23 cellular contexts compared by ENCODE assay signal in the genomic region with DNA sequence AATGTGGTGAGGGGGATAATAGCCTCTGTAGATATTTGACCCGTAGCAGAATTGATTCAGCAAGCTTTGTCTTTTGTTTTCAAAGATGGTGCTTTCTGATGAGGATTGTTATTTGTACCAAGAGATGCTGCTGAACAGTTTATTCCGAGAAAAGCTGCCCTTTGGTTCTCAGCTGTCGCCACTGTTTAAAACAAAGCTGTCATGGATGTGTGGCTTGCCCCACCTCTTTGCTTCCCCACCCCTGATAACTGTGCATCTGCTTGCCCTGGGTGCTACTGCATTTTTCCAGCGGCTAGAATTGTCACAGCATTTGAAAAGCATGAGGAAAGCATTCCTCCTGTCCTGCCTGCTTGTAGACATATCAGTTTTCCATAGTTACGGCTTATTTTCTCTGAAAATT.
A peak's percentile ranks its signal among the peaks of the same experiment; 100 is the strongest.
DNase-seq lines count a peak whose midpoint lies in the region; ATAC-seq lines count a peak whose summit lies in the region.
"Had no signal": no experiment of that assay in that cellular context is flagged by ENCODE, and none has a peak within 500 bp of the region (broad histone marks: within the 10 kb centered on the region; RNA-seq: fewer than 3 reads in every experiment).

No MANE protein-coding gene starts in this region.

- H3K27ac ChIP-seq in caudate nucleus (ENCODE audit: low read depth, low read length), result peak overlapping the region; percentile 39
- H3K27ac ChIP-seq: A549, RWPE1 had no signal

- ATAC-seq in GM19397 (IDR thresholded peaks at IDR 0.05; ENCODE audit: unreplicated experiment) (no peak), GM21576 (IDR thresholded peaks at IDR 0.05; ENCODE audit: unreplicated experiment) (no peak)
- ATAC-seq: A549 had no signal

- DNase-seq in caudate nucleus (lab: John Stamatoyannopoulos, UW) (peak in 1 of 61 donors; percentile 3), medulla oblongata (ENCODE audit: extremely low spot score) (peak; percentile 28), occipital lobe (lab: John Stamatoyannopoulos, UW) (peak; percentile 11), islet precursor cell (no peak)
- no peak for DNase-seq in activated naive CD4-positive, alpha-beta T cell treated with anti-CD3 and anti-CD28 coated beads, Interleukin-2, amount 50 U/mL, for 16 hours
- DNase-seq: BE2C; DMS79; GOT3; HCEC 1CT; KG1; NCI-H1105 treated with DMSO at 0.1 percent for 48 hours; NCI-H2081; NCI-H2171; NCI-H345; NCI-H524; NCI-H774; NK-92 treated with Interleukin-12 subunit alpha and Interleukin-12 subunit beta, amount 100 ng/mL, for 24 hours; SHP77 treated with DMSO at 0.1 percent for 48 hours; SK-N-SH had no signal

Comparison
In these comparisons a context has a peak if more than half of its experiments do, and no peak if none do; other contexts are left out.
1. DNase-seq: peak in medulla oblongata (single experiment) and occipital lobe (single experiment); none in activated naive CD4-positive, alpha-beta T cell treated with anti-CD3 and anti-CD28 coated beads, Interleukin-2, amount 50 U/mL, for 16 hours (single experiment) and islet precursor cell (single experiment).